In the genomic region with DNA sequence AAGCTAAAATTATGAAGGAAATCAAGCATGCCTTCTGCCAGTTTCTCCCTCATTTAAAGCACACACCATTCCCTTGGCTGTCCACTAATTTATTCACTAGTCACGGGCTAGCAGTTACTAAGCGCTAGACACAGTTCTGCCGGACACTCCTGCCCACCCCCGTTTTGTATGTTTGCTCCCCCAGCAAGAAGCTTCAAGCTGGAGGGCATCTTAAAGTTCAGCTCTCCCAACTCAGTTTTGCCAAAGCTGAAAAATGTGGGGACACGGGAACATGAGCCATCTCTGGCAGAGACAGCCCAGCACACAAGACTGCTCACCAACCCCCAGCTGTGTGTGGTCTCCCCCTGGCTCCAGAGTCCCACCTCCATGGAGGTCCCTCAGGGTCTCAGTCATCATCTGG, we compare ENCODE assay signal across 24 cellular contexts.
"Had no signal": no experiment of that assay in that cellular context is flagged by ENCODE, and none has a peak within 500 bp of the region (broad histone marks: within the 10 kb centered on the region; RNA-seq: fewer than 3 reads in every experiment).

No MANE protein-coding gene starts in this region.

- H3K27ac Mint-ChIP-seq: activated B cell treated with CpG ODN at 0.5 μM for 24 hours; activated CD8-positive, alpha-beta T cell treated with anti-CD3 and anti-CD28 coated beads for 36 hours; activated naive CD8-positive, alpha-beta T cell treated with anti-CD3 and anti-CD28 coated beads, Interleukin-2, amount 10 ng/mL, durations not matched to agents 7 days and 5 days; T-cell had no signal

- H3K4me3 Mint-ChIP-seq: activated B cell treated with CpG ODN at 0.5 μM for 24 hours; activated CD8-positive, alpha-beta T cell treated with anti-CD3 and anti-CD28 coated beads for 36 hours; activated naive CD8-positive, alpha-beta T cell treated with anti-CD3 and anti-CD28 coated beads, Interleukin-2, amount 10 ng/mL, durations not matched to agents 7 days and 5 days; T-cell had no signal

- H3K27me3 Mint-ChIP-seq: activated B cell treated with CpG ODN at 0.5 μM for 24 hours; activated CD8-positive, alpha-beta T cell treated with anti-CD3 and anti-CD28 coated beads for 36 hours; activated naive CD8-positive, alpha-beta T cell treated with anti-CD3 and anti-CD28 coated beads, Interleukin-2, amount 10 ng/mL, durations not matched to agents 7 days and 5 days; T-cell had no signal

- H3K4me3 ChIP-seq: adrenal gland, K562 had no signal

- ATAC-seq: activated CD8-positive, alpha-beta T cell treated with anti-CD3 and anti-CD28 coated beads for 36 hours; K562; T-cell had no signal

- H3K27ac ChIP-seq: adrenal gland had no signal

- DNase-seq: activated B cell treated with CpG ODN at 0.5 μM for 24 hours; activated CD4-positive, alpha-beta T cell treated with anti-CD3 and anti-CD28 coated beads for 1 hour; activated CD4-positive, alpha-beta T cell treated with anti-CD3 and anti-CD28 coated beads, Interleukin-2, amount 50 U/mL, for 1 hour; activated CD8-positive, alpha-beta memory T cell treated with anti-CD3 and anti-CD28 coated beads, Interleukin-2, amount 50 U/mL, for 48 hours; activated CD8-positive, alpha-beta T cell treated with anti-CD3 and anti-CD28 coated beads for 36 hours; activated naive CD4-positive, alpha-beta T cell treated with anti-CD3 and anti-CD28 coated beads, Interleukin-2, amount 50 U/mL, for 16 hours; anterior cingulate cortex; Karpas-422; MM.1S; NCI-H1105; NCI-H1436; NCI-H1694 treated with DMSO at 0.1 percent for 48 hours; NCI-H2029 treated with DMSO at 0.1 percent for 48 hours; NCI-H345; NCI-H510A; NCI-H526 treated with DMSO at 0.1 percent for 48 hours; NCI-H82; SIG-M5; T-helper 2 cell; T1000 had no signal

- H3K9me3 Mint-ChIP-seq: activated B cell treated with CpG ODN at 0.5 μM for 24 hours; activated CD8-positive, alpha-beta T cell treated with anti-CD3 and anti-CD28 coated beads for 36 hours had no signal

- H3K4me1 Mint-ChIP-seq: activated B cell treated with CpG ODN at 0.5 μM for 24 hours; activated naive CD8-positive, alpha-beta T cell treated with anti-CD3 and anti-CD28 coated beads, Interleukin-2, amount 10 ng/mL, durations not matched to agents 7 days and 5 days had no signal

- H3K36me3 Mint-ChIP-seq: activated naive CD8-positive, alpha-beta T cell treated with anti-CD3 and anti-CD28 coated beads, Interleukin-2, amount 10 ng/mL, durations not matched to agents 7 days and 5 days had no signal
